ENCODE assay signal across 17 cellular contexts in the genomic region with DNA sequence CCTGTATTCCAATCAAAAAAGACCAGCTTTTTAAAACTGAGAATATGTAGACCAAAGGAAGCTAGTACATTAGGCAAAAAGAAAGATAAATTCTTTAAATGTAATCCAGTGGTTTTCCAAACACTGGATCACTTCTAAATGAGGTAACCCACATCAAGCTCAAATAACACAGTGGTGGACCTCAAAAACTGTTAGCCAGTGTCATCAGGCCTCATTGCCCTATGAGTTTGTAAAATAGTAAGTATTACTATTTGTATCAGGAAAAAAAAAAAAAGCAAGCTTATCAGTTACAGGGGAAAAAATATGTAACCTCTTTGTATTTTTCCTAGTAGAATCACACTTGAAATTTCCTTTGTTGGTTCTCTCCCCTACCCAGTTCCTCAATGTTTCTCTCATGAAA. TPM values are rescaled to one million over a fixed set of nuclear protein-coding genes. Genes with fewer than 3 reads are reported as not detected.
DNase-seq lines count a peak whose midpoint lies in the region; ATAC-seq and TF ChIP-seq lines count a peak whose summit lies in the region.
"Had no signal": no experiment of that assay in that cellular context is flagged by ENCODE, and none has a peak within 500 bp of the region (broad histone marks: within the 10 kb centered on the region; RNA-seq: fewer than 3 reads in every experiment).

No MANE protein-coding gene starts in this region.

- H3K9me3 Mint-ChIP-seq in activated T-cell treated with anti-CD3 and anti-CD28 coated beads, Interleukin-2, amount 50 U/mL, for 24 hours = no peaks in the 10 kb centered on the region
- peaks cover 2% of the 10 kb centered on the region for H3K9me3 Mint-ChIP-seq in activated CD8-positive, alpha-beta T cell treated with anti-CD3 and anti-CD28 coated beads for 36 hours
- H3K9me3 Mint-ChIP-seq in naive thymus-derived CD4-positive, alpha-beta T cell = no peaks in the 10 kb centered on the region

- peak; percentile 24 for ATAC-seq in activated CD8-positive, alpha-beta T cell treated with anti-CD3 and anti-CD28 coated beads for 36 hours
- ATAC-seq in naive thymus-derived CD4-positive, alpha-beta T cell = no peak
- ATAC-seq in HG03097 (IDR thresholded peaks at IDR 0.05; ENCODE audit: low FRiP score, unreplicated experiment) = no peak

- POLR2A ChIA-PET in activated CD8-positive, alpha-beta T cell treated with anti-CD3 and anti-CD28 coated beads for 36 hours (lab: Charles Lee) = interaction anchor here (0.6 kb wide), 1 partner anchor 59 kb away, joined by 3 read pairs; no protein-coding TSS in a partner anchor
- POLR2A ChIA-PET in naive thymus-derived CD4-positive, alpha-beta T cell (lab: Charles Lee) = no interaction called here

- peaks cover 85% of the 10 kb centered on the region for H3K4me1 ChIP-seq in DOHH2 (ENCODE audit: control insufficient read depth, low read length)
- H3K4me1 ChIP-seq in naive thymus-derived CD4-positive, alpha-beta T cell (ENCODE audit: control insufficient read depth in 2 of 2, insufficient read depth in 2 of 2, low read length in 2 of 2) = peaks cover 3 to 16% of the 10 kb centered on the region in 2 donors
- H3K4me1 ChIP-seq: Peyer's patch had no signal

- peaks cover 70% of the 10 kb centered on the region for H3K4me1 Mint-ChIP-seq in activated T-cell treated with anti-CD3 and anti-CD28 coated beads, Interleukin-2, amount 50 U/mL, for 24 hours (ENCODE audit: low read depth)
- H3K4me1 Mint-ChIP-seq in activated CD8-positive, alpha-beta T cell treated with anti-CD3 and anti-CD28 coated beads for 36 hours (ENCODE audit: low read depth) = peaks cover 78% of the 10 kb centered on the region
- H3K4me1 Mint-ChIP-seq in naive thymus-derived CD4-positive, alpha-beta T cell = peaks cover 11 to 64% (median 48%) of the 10 kb centered on the region in 7 donors

- H3K27me3 Mint-ChIP-seq in activated T-cell treated with anti-CD3 and anti-CD28 coated beads, Interleukin-2, amount 50 U/mL, for 24 hours = no peaks in the 10 kb centered on the region
- no peaks in the 10 kb centered on the region for H3K27me3 Mint-ChIP-seq in activated CD8-positive, alpha-beta T cell treated with anti-CD3 and anti-CD28 coated beads for 36 hours
- no peaks in the 10 kb centered on the region for H3K27me3 Mint-ChIP-seq in naive thymus-derived CD4-positive, alpha-beta T cell

- no peaks in the 10 kb centered on the region for H3K27me3 ChIP-seq in DOHH2 (ENCODE audit: control insufficient read depth, low read length)
- no peaks in the 10 kb centered on the region for H3K27me3 ChIP-seq in naive thymus-derived CD4-positive, alpha-beta T cell (ENCODE audit: control insufficient read depth in 2 of 2, insufficient read depth in 2 of 2, low read length in 2 of 2)
- H3K27me3 ChIP-seq: BLaER1 treated with 17β-estradiol and CSF1 and Interleukin-3, amounts not matched to agents 10 nM and 100 nM; MG63; Peyer's patch had no signal

- peaks cover 13% of the 10 kb centered on the region for H3K79me2 ChIP-seq in DOHH2 (ENCODE audit: control insufficient read depth, low read length)

- H3K36me3 Mint-ChIP-seq in activated T-cell treated with anti-CD3 and anti-CD28 coated beads, Interleukin-2, amount 50 U/mL, for 24 hours (ENCODE audit: low read depth) = peaks cover 91% of the 10 kb centered on the region
- peaks cover 80% of the 10 kb centered on the region for H3K36me3 Mint-ChIP-seq in activated CD8-positive, alpha-beta T cell treated with anti-CD3 and anti-CD28 coated beads for 36 hours (ENCODE audit: low read depth)
- H3K36me3 Mint-ChIP-seq in naive thymus-derived CD4-positive, alpha-beta T cell = peaks cover 6 to 61% (median 46%) of the 10 kb centered on the region in 5 donors

- H3K9me2 ChIP-seq in DOHH2 (replicated peaks; ENCODE audit: control insufficient read depth, low read length) = no peaks in the 10 kb centered on the region

- H3K4me2 ChIP-seq in DOHH2 (ENCODE audit: low read length) = peak overlapping the region; percentile 8; the same call in 1 of the 2 replicates
- H3K4me2 ChIP-seq: BLaER1 treated with 17β-estradiol and CSF1 and Interleukin-3, amounts not matched to agents 10 nM and 100 nM had no signal

- peak overlapping the region; percentile 62 for H3K27ac Mint-ChIP-seq in activated T-cell treated with anti-CD3 and anti-CD28 coated beads, Interleukin-2, amount 50 U/mL, for 24 hours
- H3K27ac Mint-ChIP-seq in activated CD8-positive, alpha-beta T cell treated with anti-CD3 and anti-CD28 coated beads for 36 hours = peak overlapping the region; percentile 95
- peak overlapping the region in 6 of 9 donors; percentile 2 to 69 (median 43) for H3K27ac Mint-ChIP-seq in naive thymus-derived CD4-positive, alpha-beta T cell

- peaks cover 20% of the 10 kb centered on the region for H3F3A ChIP-seq in DOHH2 (ENCODE audit: control insufficient read depth, insufficient read depth)

- peak overlapping the region; percentile 6 for H3K4me3 Mint-ChIP-seq in activated T-cell treated with anti-CD3 and anti-CD28 coated beads, Interleukin-2, amount 50 U/mL, for 24 hours
- H3K4me3 Mint-ChIP-seq in activated CD8-positive, alpha-beta T cell treated with anti-CD3 and anti-CD28 coated beads for 36 hours = peak overlapping the region; percentile 11
- no peak overlapping the region for H3K4me3 Mint-ChIP-seq in naive thymus-derived CD4-positive, alpha-beta T cell

- CTCF ChIA-PET in activated CD8-positive, alpha-beta T cell treated with anti-CD3 and anti-CD28 coated beads for 36 hours (lab: Charles Lee) = interaction anchor here (0.9 to 1.3 kb wide), 2 partner anchors 54 to 99 kb away, joined by 4 to 8 read pairs; no protein-coding TSS in a partner anchor
- CTCF ChIA-PET in naive thymus-derived CD4-positive, alpha-beta T cell (lab: Charles Lee) = interaction anchor here (1.0 kb wide), 1 partner anchor 9 kb away, joined by 3 read pairs; no protein-coding TSS in a partner anchor

- H3K36me3 ChIP-seq in DOHH2 (ENCODE audit: control insufficient read depth, low read length) = peaks cover 89% of the 10 kb centered on the region
- H3K36me3 ChIP-seq in naive thymus-derived CD4-positive, alpha-beta T cell (ENCODE audit: control insufficient read depth in 2 of 3, insufficient read depth in 3 of 3, low read length in 3 of 3) = peaks cover 3 to 33% (median 11%) of the 10 kb centered on the region in 3 experiments
- H3K36me3 ChIP-seq: BLaER1 treated with 17β-estradiol and CSF1 and Interleukin-3, amounts not matched to agents 10 nM and 100 nM had no signal

- H3K4me3 ChIP-seq in DOHH2 (ENCODE audit: low read length) = no peak overlapping the region
- H3K4me3 ChIP-seq in naive thymus-derived CD4-positive, alpha-beta T cell (ENCODE audit: low read length) = no peak overlapping the region
- H3K4me3 ChIP-seq: BLaER1 treated with 17β-estradiol and CSF1 and Interleukin-3, amounts not matched to agents 10 nM and 100 nM; MG63; Peyer's patch had no signal

- no peaks in the 10 kb centered on the region for H4K20me1 ChIP-seq in DOHH2 (ENCODE audit: control insufficient read depth, insufficient read depth, low read depth, low read length)
- H4K20me1 ChIP-seq: BLaER1 treated with 17β-estradiol and CSF1 and Interleukin-3, amounts not matched to agents 10 nM and 100 nM had no signal

- H3K9me3 ChIP-seq in DOHH2 (ENCODE audit: control insufficient read depth, insufficient read depth, low read length) = no peaks in the 10 kb centered on the region
- H3K9me3 ChIP-seq in naive thymus-derived CD4-positive, alpha-beta T cell (ENCODE audit: control insufficient read depth in 2 of 3, low read length in 3 of 3) = no peaks in the 10 kb centered on the region
- H3K9me3 ChIP-seq: MG63, Peyer's patch had no signal

- intact Hi-C loops in activated CD8-positive, alpha-beta T cell treated with anti-CD3 and anti-CD28 coated beads for 36 hours (cut with micrococcal nuclease) = no loop called here
- intact Hi-C loops in naive thymus-derived CD4-positive, alpha-beta T cell (cut with micrococcal nuclease) = loop anchor here in 1 of 2 donors (10.0 kb wide), 1 partner anchor 1690 kb away; the partner anchor contains the start of gene AP3B1

- DNase-seq in activated T-cell treated with anti-CD3 and anti-CD28 coated beads, Interleukin-2, amount 50 U/mL, for 24 hours = no peak
- DNase-seq in activated T-cell treated with anti-CD3 and anti-CD28 coated beads, Interleukin-2, amount 50 U/mL, for 1 hour = no peak
- no peak for DNase-seq in activated CD8-positive, alpha-beta T cell treated with anti-CD3 and anti-CD28 coated beads for 36 hours
- DNase-seq in naive thymus-derived CD4-positive, alpha-beta T cell = no peak
- no peak for DNase-seq in SKM-1 treated with dmso at 0.1 percent for 144 hours (lab: John Stamatoyannopoulos, UW; ENCODE audit: unreplicated experiment)
- DNase-seq: DND-41, Kasumi-1, MG63, NCI-H1048, NCI-H146, NCI-H2029 treated with DMSO at 0.1 percent for 48 hours, NCI-H2171, NCI-H446 treated with DMSO at 0.1 percent for 48 hours, Peyer's patch had no signal

- peak overlapping the region; percentile 22 for H3K27ac ChIP-seq in DOHH2 (ENCODE audit: low read depth, low read length)
- no peak overlapping the region for H3K27ac ChIP-seq in naive thymus-derived CD4-positive, alpha-beta T cell (ENCODE audit: low read depth, low read length)
- H3K27ac ChIP-seq: BLaER1 treated with 17β-estradiol and CSF1 and Interleukin-3, amounts not matched to agents 10 nM and 100 nM; Peyer's patch had no signal

- no peak for TF ChIP-seq CTCF in DOHH2 (IDR thresholded peaks at IDR 0.05; ENCODE audit: low read depth, low read length, poor library complexity, severe bottlenecking)
- no peak for TF ChIP-seq CTCF in activated CD8-positive, alpha-beta T cell treated with anti-CD3 and anti-CD28 coated beads for 36 hours (IDR thresholded peaks at IDR 0.05)

RNA-seq across cellular contexts. Expression of gene MTX3, which starts 6.7 kb away (rescaled TPM):
- 10 to 100 TPM; 18.1 to 18.5 TPM for total RNA-seq in activated CD8-positive, alpha-beta T cell treated with anti-CD3 and anti-CD28 coated beads for 36 hours
- total RNA-seq in naive thymus-derived CD4-positive, alpha-beta T cell = 10 to 100 TPM; 12.9 to 31.0 (median 24.4) TPM
- 1 to 10 TPM; 2.1 to 2.2 TPM for polyA plus RNA-seq in naive thymus-derived CD4-positive, alpha-beta T cell

RNA-seq across cellular contexts. Expression of gene THBS4, which starts 50.8 kb away (rescaled TPM):
- 1 to 10 TPM; 2.3 to 2.5 TPM for total RNA-seq in activated CD8-positive, alpha-beta T cell treated with anti-CD3 and anti-CD28 coated beads for 36 hours
- total RNA-seq in naive thymus-derived CD4-positive, alpha-beta T cell = 1 to 10 TPM in 1 of 5 experiments, under 1 TPM in 4; 0.53 to 1.2 (median 0.65) TPM
- polyA plus RNA-seq in naive thymus-derived CD4-positive, alpha-beta T cell = under 1 TPM in 1 of 2 donors, not detected in 1; 0.16 TPM

Comparison
In these comparisons a context has a peak if more than half of its experiments do, and no peak if none do; other contexts are left out.
1. H3K27ac Mint-ChIP-seq: peak in every context shown above with its lines; median percentile 95 in activated CD8-positive, alpha-beta T cell treated with anti-CD3 and anti-CD28 coated beads for 36 hours; 62 in activated T-cell treated with anti-CD3 and anti-CD28 coated beads, Interleukin-2, amount 50 U/mL, for 24 hours; 43 in naive thymus-derived CD4-positive, alpha-beta T cell.
2. H3K4me3 Mint-ChIP-seq: peak in activated T-cell treated with anti-CD3 and anti-CD28 coated beads, Interleukin-2, amount 50 U/mL, for 24 hours (single experiment) and activated CD8-positive, alpha-beta T cell treated with anti-CD3 and anti-CD28 coated beads for 36 hours (single experiment); none in naive thymus-derived CD4-positive, alpha-beta T cell (0 of 10).